In genomic region chr1:246117066-246117791, GRCh38 we compare ENCODE assay signal across 8 cellular contexts.
A peak's percentile ranks its signal among the peaks of the same experiment; 100 is the strongest.
DNase-seq lines count a peak whose midpoint lies in the region; ATAC-seq, FAIRE-seq and TF ChIP-seq lines count a peak whose summit lies in the region.

No MANE protein-coding gene starts in this region.

- H3K9me3 ChIP-seq in OCI-LY7 (ENCODE audit: low read length) (no peaks in the 10 kb centered on the region), small intestine (ENCODE audit: control insufficient read depth, low read depth) (no peaks in the 10 kb centered on the region)

- DNase-seq in GDM1 (lab: John Stamatoyannopoulos, UW), result peak; percentile 61
- DNase-seq in HT-29 (ENCODE audit: low spot score), result peak; percentile 51
- peak; percentile 21 for DNase-seq in OCI-LY7 (ENCODE audit: low spot score)
- peak; percentile 12 for DNase-seq in activated effector memory CD4-positive, alpha-beta T cell treated with Interleukin-2 at 50 U/mL for 16 hours
- peak; percentile 46 for DNase-seq in glomerular visceral epithelial cell (ENCODE audit: extremely low spot score)
- peak; percentile 45 for DNase-seq in small intestine
- no peak for DNase-seq in cerebellar nuclear complex (lab: John Stamatoyannopoulos, UW)

- H3K9me2 ChIP-seq in OCI-LY7 (ENCODE audit: insufficient read depth, low read length), result no peaks in the 10 kb centered on the region

- no peak for FAIRE-seq in small intestine (lab: Jason Lieb, UNC)

- no peak; the same call in 1 of the 2 replicates for TF ChIP-seq CTCF in OCI-LY7 (conservative IDR thresholded peaks at IDR 0.05; ENCODE audit: low read length)

- H3K4me1 ChIP-seq in OCI-LY7 (ENCODE audit: insufficient read depth, low read length, poor library complexity, severe bottlenecking) (no peaks in the 10 kb centered on the region), small intestine (ENCODE audit: control insufficient read depth in 2 of 2, insufficient read depth in 1 of 2, low read depth in 1 of 2, low read length in 1 of 2) (no peaks in the 10 kb centered on the region)

- peak overlapping the region; percentile 24; the same call in 1 of the 2 replicates for H3K4me2 ChIP-seq in OCI-LY7 (ENCODE audit: low read length)

- no peak overlapping the region for H2AFZ ChIP-seq in OCI-LY7 (ENCODE audit: low read length)

- intact Hi-C loops in OCI-LY7 (cut with micrococcal nuclease; ENCODE audit: unreplicated experiment), result no loop called here

- no peaks in the 10 kb centered on the region for H4K20me1 ChIP-seq in OCI-LY7 (ENCODE audit: insufficient read depth, low read length)

- H3K36me3 ChIP-seq in OCI-LY7 (ENCODE audit: insufficient read depth, low read length) (no peaks in the 10 kb centered on the region), small intestine (ENCODE audit: control insufficient read depth in 2 of 2, insufficient read depth in 2 of 2, low read length in 2 of 2) (no peaks in the 10 kb centered on the region)

- H3K4me3 ChIP-seq in OCI-LY7 (ENCODE audit: low read depth, low read length, poor library complexity, severe bottlenecking), result no peak overlapping the region
- H3K4me3 ChIP-seq in small intestine (ENCODE audit: low read depth in 1 of 2, low read length in 2 of 2), result no peak overlapping the region

- no peaks in the 10 kb centered on the region for H3K27me3 ChIP-seq in small intestine (ENCODE audit: control insufficient read depth in 2 of 2, insufficient read depth in 2 of 2, low read length in 2 of 2)

- no TSS peak for BruUV-seq in OCI-LY7 (replicated peaks; lab: Mats Ljungman, UMichigan)

- 39 to 44% (median 40%) methylated on average over 10 of the region's 10 CpGs for WGBS in small intestine, 3 donors

- peak; percentile 80 for ATAC-seq in GM21526 (IDR thresholded peaks at IDR 0.05; ENCODE audit: low FRiP score, unreplicated experiment)

- POLR2A ChIA-PET in OCI-LY7 (lab: Charles Lee), result interaction anchor here (1.2 kb wide), 1 partner anchor 18 kb away, joined by 3 read pairs; no protein-coding TSS in a partner anchor

- H3K27ac ChIP-seq in OCI-LY7 (ENCODE audit: low read depth, low read length, poor library complexity, severe bottlenecking) (no peak overlapping the region), small intestine (ENCODE audit: low read depth in 1 of 2, low read length in 1 of 2) (peak overlapping the region in 1 of 2 donors; percentile 34)

- CTCF ChIA-PET in OCI-LY7 (lab: Charles Lee; ENCODE audit: unreplicated experiment), result no interaction called here

- no peaks in the 10 kb centered on the region for H3K79me2 ChIP-seq in OCI-LY7 (ENCODE audit: insufficient read depth, low read depth, low read length)

Comparison
In these comparisons a context has a peak if more than half of its experiments do, and no peak if none do; other contexts are left out.
1. DNase-seq: peak in GDM1 (single experiment), HT-29 (single experiment), OCI-LY7 (single experiment), activated effector memory CD4-positive, alpha-beta T cell treated with Interleukin-2 at 50 U/mL for 16 hours (single experiment), glomerular visceral epithelial cell (single experiment) and small intestine (single experiment); none in cerebellar nuclear complex (0 of 2).